ENCODE assay signal across 33 cellular contexts in genomic region chr2:111213877-111214276, GRCh38.
"Had no signal": no experiment of that assay in that cellular context is flagged by ENCODE, and none has a peak within 500 bp of the region (broad histone marks: within the 10 kb centered on the region; RNA-seq: fewer than 3 reads in every experiment).

No MANE protein-coding gene starts in this region.

- H3K27ac ChIP-seq: adrenal gland, body of pancreas, epithelial cell of prostate, esophagus squamous epithelium, gastroesophageal sphincter, heart right ventricle, hepatocyte had no signal

- H3K36me3 ChIP-seq: adrenal gland, esophagus squamous epithelium, gastroesophageal sphincter had no signal

- H3K4me3 Mint-ChIP-seq: activated CD4-positive, alpha-beta memory T cell treated with anti-CD3 and anti-CD28 coated beads for 36 hours; activated CD4-positive, alpha-beta T cell treated with anti-CD3 and anti-CD28 coated beads for 36 hours; activated CD4-positive, alpha-beta T cell treated with anti-CD3 and anti-CD28 coated beads, Interleukin-2, amount 10 ng/mL, durations not matched to agents 24 days and 14 days; activated CD8-positive, alpha-beta T cell treated with anti-CD3 and anti-CD28 coated beads, Interleukin-2, amount 10 ng/mL, durations not matched to agents 7 days and 5 days; activated naive CD4-positive, alpha-beta T cell treated with anti-CD3 and anti-CD28 coated beads, Interleukin-2, amount 10 ng/mL, durations not matched to agents 7 days and 5 days; activated T-cell treated with anti-CD3 and anti-CD28 coated beads, Interleukin-2, amount 50 U/mL, for 24 hours; T-helper 17 cell; T-helper 2 cell treated with Interferon-gamma antibody and Interleukin-4, amounts not matched to agents 5 μg/mL and 100 μg/mL, for 36 hours had no signal

- H3K27me3 Mint-ChIP-seq: activated CD4-positive, alpha-beta memory T cell treated with anti-CD3 and anti-CD28 coated beads for 36 hours; activated naive CD4-positive, alpha-beta T cell treated with anti-CD3 and anti-CD28 coated beads, Interleukin-2, amount 10 ng/mL, durations not matched to agents 7 days and 5 days; T-helper 17 cell had no signal

- H3K4me3 ChIP-seq: adrenal gland, body of pancreas, esophagus squamous epithelium, gastroesophageal sphincter, heart right ventricle, hepatocyte had no signal

- DNase-seq: activated CD4-positive, alpha-beta memory T cell treated with anti-CD3 and anti-CD28 coated beads for 36 hours; activated CD4-positive, alpha-beta T cell treated with anti-CD3 and anti-CD28 coated beads for 36 hours; activated CD4-positive, alpha-beta T cell treated with anti-CD3 and anti-CD28 coated beads, Interleukin-2, amount 10 ng/mL, durations not matched to agents 24 days and 14 days; activated CD4-positive, CD25-positive, alpha-beta regulatory T cell; activated CD4-positive, CD25-positive, alpha-beta regulatory T cell treated with anti-CD3 and anti-CD28 coated beads, Interleukin-2, amount 50 U/mL, for 72 hours; activated CD8-positive, alpha-beta memory T cell treated with anti-CD3 and anti-CD28 coated beads, Interleukin-2, amount 50 U/mL, for 48 hours; activated CD8-positive, alpha-beta T cell treated with anti-CD3 and anti-CD28 coated beads, Interleukin-2, amount 10 ng/mL, durations not matched to agents 7 days and 5 days; activated gamma-delta T cell; activated naive CD4-positive, alpha-beta T cell; activated naive CD4-positive, alpha-beta T cell treated with anti-CD3 and anti-CD28 coated beads, Interleukin-2, amount 10 ng/mL, durations not matched to agents 7 days and 5 days; activated T-cell treated with anti-CD3 and anti-CD28 coated beads for 4 hours; activated T-cell treated with anti-CD3 and anti-CD28 coated beads, Interleukin-2, amount 50 U/mL, for 24 hours; adrenal gland; amygdala; aorta; body of pancreas; caudate nucleus; cortex of kidney; effector CD8-positive, alpha-beta T cell; esophagus squamous epithelium; foreskin melanocyte; heart right ventricle; T-helper 1 cell; T-helper 17 cell; T1000 had no signal

- H3K9me3 ChIP-seq: body of pancreas had no signal

- ATAC-seq: activated CD4-positive, alpha-beta T cell treated with anti-CD3 and anti-CD28 coated beads for 36 hours; activated CD8-positive, alpha-beta T cell treated with anti-CD3 and anti-CD28 coated beads, Interleukin-2, amount 10 ng/mL, durations not matched to agents 7 days and 5 days; activated naive CD4-positive, alpha-beta T cell treated with anti-CD3 and anti-CD28 coated beads, Interleukin-2, amount 50 U/mL, for 72 hours; body of pancreas; gastroesophageal sphincter; heart right ventricle; T-helper 17 cell had no signal

- H3K27ac Mint-ChIP-seq: activated CD4-positive, alpha-beta memory T cell treated with anti-CD3 and anti-CD28 coated beads for 36 hours; activated CD4-positive, alpha-beta T cell treated with anti-CD3 and anti-CD28 coated beads for 36 hours; activated CD4-positive, alpha-beta T cell treated with anti-CD3 and anti-CD28 coated beads, Interleukin-2, amount 10 ng/mL, durations not matched to agents 24 days and 14 days; activated CD8-positive, alpha-beta T cell treated with anti-CD3 and anti-CD28 coated beads, Interleukin-2, amount 10 ng/mL, durations not matched to agents 7 days and 5 days; activated naive CD4-positive, alpha-beta T cell treated with anti-CD3 and anti-CD28 coated beads, Interleukin-2, amount 10 ng/mL, durations not matched to agents 7 days and 5 days; activated naive CD4-positive, alpha-beta T cell treated with anti-CD3 and anti-CD28 coated beads, Interleukin-2, amount 50 U/mL, for 72 hours; activated T-cell treated with anti-CD3 and anti-CD28 coated beads, Interleukin-2, amount 50 U/mL, for 24 hours; T-helper 17 cell; T-helper 2 cell treated with Interferon-gamma antibody and Interleukin-4, amounts not matched to agents 5 μg/mL and 100 μg/mL, for 36 hours had no signal

- FAIRE-seq: colon, endometrium, endothelial cell of umbilical vein had no signal

- H3K4me1 Mint-ChIP-seq: T-helper 17 cell had no signal

- H3K27me3 ChIP-seq: adrenal gland, body of pancreas, esophagus squamous epithelium, gastroesophageal sphincter, heart right ventricle, hepatocyte had no signal

- H3K4me1 ChIP-seq: adrenal gland, gastroesophageal sphincter had no signal
